8 cellular contexts compared by ENCODE assay signal in the genomic region with DNA sequence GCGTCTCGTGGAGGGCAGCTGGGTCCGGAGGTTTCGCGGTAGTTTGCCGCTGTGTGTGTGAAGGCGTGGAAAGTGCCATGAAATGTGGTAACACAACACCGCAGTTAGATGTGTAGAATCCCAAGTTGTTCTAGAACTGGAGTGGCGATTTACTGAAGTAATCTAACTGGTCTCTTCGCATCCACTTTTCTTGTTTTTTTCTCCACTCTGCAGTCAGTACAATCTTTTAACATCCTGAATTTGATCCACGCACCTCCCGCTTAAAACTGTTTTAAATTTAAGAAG. TPM values are rescaled to one million over a fixed set of nuclear protein-coding genes. Genes with fewer than 3 reads are reported as not detected.
DNase-seq lines count a peak whose midpoint lies in the region; ATAC-seq and TF ChIP-seq lines count a peak whose summit lies in the region.

No MANE protein-coding gene starts in this region.

- no peak for TF ChIP-seq POLR2A in lower leg skin (IDR thresholded peaks at IDR 0.05)

- peak overlapping the region; percentile 92 for H3K4me3 ChIP-seq in A673 (ENCODE audit: low read depth, low read length, poor library complexity, severe bottlenecking)
- peak overlapping the region; percentile 100 for H3K4me3 ChIP-seq in HEK293 (ENCODE audit: low read depth, low read length)
- H3K4me3 ChIP-seq in ascending aorta = peak overlapping the region; percentile 87 to 97
- H3K4me3 ChIP-seq in lower leg skin (ENCODE audit: low read depth, poor library complexity, severe bottlenecking) = peak overlapping the region; percentile 94
- peak overlapping the region; percentile 61 for H3K4me3 ChIP-seq in urinary bladder (ENCODE audit: low read depth, low read length)

- WGBS in lower leg skin, 2 donors = 0% methylated on average over 12 of the region's 12 CpGs
- WGBS in urinary bladder = under 1% methylated on average over 12 of the region's 12 CpGs

- POLR2A ChIA-PET in A673 (lab: Charles Lee; ENCODE audit: low non-redundant PET) (interaction anchor here (0.6 kb wide), 1 partner anchor 474 kb away, joined by 4 read pairs; no protein-coding TSS in a partner anchor), HEK293 (lab: Yijun Ruan, JAX) (no interaction called here)

- TSS peak; percentile 81 for BruUV-seq in A673 (replicated peaks; lab: Mats Ljungman, UMichigan)

- no peak for ATAC-seq in HG03095 (IDR thresholded peaks at IDR 0.05; ENCODE audit: unreplicated experiment)

- H3K9me3 ChIP-seq in A673 (ENCODE audit: low read depth, low read length, poor library complexity, severe bottlenecking) (no peaks in the 10 kb centered on the region), HEK293 (ENCODE audit: control insufficient read depth, insufficient read depth, low read depth, low read length) (no peaks in the 10 kb centered on the region), ascending aorta (peaks cover 0 to 20% of the 10 kb centered on the region in 2 donors)

- no peaks in the 10 kb centered on the region for H3K27me3 ChIP-seq in A673 (replicated peaks; ENCODE audit: insufficient read depth, low read depth, low read length, poor library complexity)
- H3K27me3 ChIP-seq in ascending aorta = no peaks in the 10 kb centered on the region

- intact Hi-C loops in A673 (cut with micrococcal nuclease; ENCODE audit: unreplicated experiment) (loop anchor here (5.0 kb wide), 2 partner anchors 66 to 146 kb away; a partner anchor contains a TSS), ascending aorta (cut with DNase I) (loop anchor here (2.0 to 10.0 kb wide), 6 partner anchors 188 to 1278 kb away; a partner anchor contains a TSS), lower leg skin (cut with DNase I; ENCODE audit: low total_unique reads) (no loop called here)

- peak; percentile 17 for DNase-seq in A673 (ENCODE audit: low spot score)
- DNase-seq in ascending aorta (ENCODE audit: low spot score in 2 of 2) = no peak
- no peak for DNase-seq in lower leg skin (ENCODE audit: low spot score in 2 of 2)
- no peak for DNase-seq in midbrain (lab: John Stamatoyannopoulos, UW)
- no peak for DNase-seq in mesenteric fat pad (ENCODE audit: low spot score)

- peak overlapping the region; percentile 97 for H3K27ac ChIP-seq in A673 (ENCODE audit: low read depth, low read length, poor library complexity, severe bottlenecking)
- no peak overlapping the region for H3K27ac ChIP-seq in HEK293 (ENCODE audit: extremely low read depth, low read depth, low read length)
- H3K27ac ChIP-seq in ascending aorta = peak overlapping the region; percentile 77 to 92
- H3K27ac ChIP-seq in urinary bladder (ENCODE audit: low read depth) = no peak overlapping the region

- CTCF ChIA-PET in A673 (lab: Charles Lee) (no interaction called here), HEK293 (lab: Yijun Ruan, JAX) (no interaction called here)

- H3K4me1 ChIP-seq in A673 (ENCODE audit: insufficient read depth, low read length, poor library complexity, severe bottlenecking) (peaks cover 12% of the 10 kb centered on the region), HEK293 (ENCODE audit: control insufficient read depth, insufficient read depth, low read length) (no peaks in the 10 kb centered on the region), ascending aorta (peaks cover 4 to 9% of the 10 kb centered on the region in 2 donors), urinary bladder (ENCODE audit: insufficient read depth) (no peaks in the 10 kb centered on the region)

- H3K36me3 ChIP-seq in A673 (ENCODE audit: insufficient read depth, low read length, poor library complexity, severe bottlenecking) (peaks cover under 1% of the 10 kb centered on the region), HEK293 (ENCODE audit: control insufficient read depth in 2 of 2, insufficient read depth in 1 of 2, low read length in 2 of 2) (peaks cover 0 to 3% of the 10 kb centered on the region in 2 experiments; a peak in 1 of 3 replicates), ascending aorta (peaks cover 3 to 9% of the 10 kb centered on the region in 2 donors), urinary bladder (ENCODE audit: insufficient read depth) (no peaks in the 10 kb centered on the region)

- TF ChIP-seq CTCF in A673 (conservative IDR thresholded peaks at IDR 0.05; ENCODE audit: low read depth, low read length) (no peak), HEK293 (tag by site-specific recombination; IDR thresholded peaks at IDR 0.05) (no peak), ascending aorta (IDR thresholded peaks at IDR 0.05) (no peak), lower leg skin (IDR thresholded peaks at IDR 0.05) (no peak)

TF ChIP-seq in HEK293, 187 proteins besides CTCF, POLR2A, EP300 and RAD21:
- no peak for TF ChIP-seq ZNF214 (tag by site-specific recombination; IDR thresholded peaks at IDR 0.05; ENCODE audit: borderline replicate concordance)
- no peak for TF ChIP-seq ZNF555 (tag by site-specific recombination; conservative IDR thresholded peaks at IDR 0.05)
- TF ChIP-seq ZNF416 (tag by site-specific recombination; IDR thresholded peaks at IDR 0.05) = no peak
- TF ChIP-seq ZNF571 (tag by site-specific recombination; IDR thresholded peaks at IDR 0.05) = no peak
- TF ChIP-seq ZNF221 (tag by site-specific recombination; IDR thresholded peaks at IDR 0.05; ENCODE audit: borderline replicate concordance) = no peak
- TF ChIP-seq ZNF266 (tag by site-specific recombination; IDR thresholded peaks at IDR 0.05; ENCODE audit: low read depth) = no peak
- TF ChIP-seq TCF7L2 (IDR thresholded peaks at IDR 0.05; ENCODE audit: borderline replicate concordance, low read depth, low read length) = no peak
- TF ChIP-seq ZNF366 (tag by site-specific recombination; conservative IDR thresholded peaks at IDR 0.05) = no peak
- TF ChIP-seq, protein P1, sequence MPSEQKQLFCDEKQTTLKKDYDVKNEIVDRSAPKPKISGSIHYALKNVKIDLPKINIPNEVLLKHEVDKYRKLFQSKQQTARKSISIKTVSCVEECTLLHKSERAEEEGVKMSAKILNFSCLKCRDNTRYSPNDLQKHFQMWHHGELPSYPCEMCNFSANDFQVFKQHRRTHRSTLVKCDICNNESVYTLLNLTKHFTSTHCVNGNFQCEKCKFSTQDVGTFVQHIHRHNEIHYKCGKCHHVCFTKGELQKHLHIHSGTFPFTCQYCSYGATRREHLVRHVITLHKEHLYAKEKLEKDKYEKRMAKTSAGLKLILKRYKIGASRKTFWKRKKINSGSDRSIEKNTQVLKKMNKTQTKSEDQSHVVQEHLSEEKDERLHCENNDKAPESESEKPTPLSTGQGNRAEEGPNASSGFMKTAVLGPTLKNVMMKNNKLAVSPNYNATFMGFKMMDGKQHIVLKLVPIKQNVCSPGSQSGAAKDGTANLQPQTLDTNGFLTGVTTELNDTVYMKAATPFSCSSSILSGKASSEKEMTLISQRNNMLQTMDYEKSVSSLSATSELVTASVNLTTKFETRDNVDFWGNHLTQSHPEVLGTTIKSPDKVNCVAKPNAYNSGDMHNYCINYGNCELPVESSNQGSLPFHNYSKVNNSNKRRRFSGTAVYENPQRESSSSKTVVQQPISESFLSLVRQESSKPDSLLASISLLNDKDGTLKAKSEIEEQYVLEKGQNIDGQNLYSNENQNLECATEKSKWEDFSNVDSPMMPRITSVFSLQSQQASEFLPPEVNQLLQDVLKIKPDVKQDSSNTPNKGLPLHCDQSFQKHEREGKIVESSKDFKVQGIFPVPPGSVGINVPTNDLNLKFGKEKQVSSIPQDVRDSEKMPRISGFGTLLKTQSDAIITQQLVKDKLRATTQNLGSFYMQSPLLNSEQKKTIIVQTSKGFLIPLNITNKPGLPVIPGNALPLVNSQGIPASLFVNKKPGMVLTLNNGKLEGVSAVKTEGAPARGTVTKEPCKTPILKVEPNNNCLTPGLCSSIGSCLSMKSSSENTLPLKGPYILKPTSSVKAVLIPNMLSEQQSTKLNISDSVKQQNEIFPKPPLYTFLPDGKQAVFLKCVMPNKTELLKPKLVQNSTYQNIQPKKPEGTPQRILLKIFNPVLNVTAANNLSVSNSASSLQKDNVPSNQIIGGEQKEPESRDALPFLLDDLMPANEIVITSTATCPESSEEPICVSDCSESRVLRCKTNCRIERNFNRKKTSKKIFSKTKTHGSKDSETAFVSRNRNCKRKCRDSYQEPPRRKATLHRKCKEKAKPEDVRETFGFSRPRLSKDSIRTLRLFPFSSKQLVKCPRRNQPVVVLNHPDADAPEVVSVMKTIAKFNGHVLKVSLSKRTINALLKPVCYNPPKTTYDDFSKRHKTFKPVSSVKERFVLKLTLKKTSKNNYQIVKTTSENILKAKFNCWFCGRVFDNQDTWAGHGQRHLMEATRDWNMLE (tag by site-specific recombination; conservative IDR thresholded peaks at IDR 0.05; ENCODE audit: low read depth) = no peak
- TF ChIP-seq SCRT2 (tag by site-specific recombination; IDR thresholded peaks at IDR 0.05) = no peak
- no peak for TF ChIP-seq ZNF510 (tag by site-specific recombination; IDR thresholded peaks at IDR 0.05; ENCODE audit: insufficient replicate concordance)
- no peak for TF ChIP-seq ZNF184 (tag by site-specific recombination; IDR thresholded peaks at IDR 0.05)
- no peak for TF ChIP-seq ZNF138 (tag by site-specific recombination; IDR thresholded peaks at IDR 0.05; ENCODE audit: borderline replicate concordance)
TF ChIP-seq in HEK293: peak in this region for 0.

RNA-seq across cellular contexts. Expression of a gene that starts 0.5 kb away (rescaled TPM):
- total RNA-seq in A673 (2021) = 21.7 and 24.3 TPM in 2 replicates
- total RNA-seq in ascending aorta = 4.4 TPM
- 10 to 100 TPM in 3 of 4 donors, 1 to 10 TPM in 1; 7.6 to 12.5 (median 11.2) TPM for total RNA-seq in lower leg skin
- total RNA-seq in urinary bladder = 18.1 TPM
- 7.7 TPM for polyA plus RNA-seq in urinary bladder
- 12.8 TPM for total RNA-seq in mesenteric fat pad

RNA-seq across cellular contexts. Expression of a gene that starts 0.7 kb away (rescaled TPM):
- total RNA-seq in A673 (2021) (16.5 and 18.2 TPM in 2 replicates), ascending aorta (3.0 TPM), lower leg skin (10 to 100 TPM in 3 of 4 donors, 1 to 10 TPM in 1; 8.5 to 27.0 (median 13.1) TPM), urinary bladder (19.1 TPM), mesenteric fat pad (29.6 TPM)
- 18.2 TPM for polyA plus RNA-seq in urinary bladder

Comparison
In these comparisons a context has a peak if more than half of its experiments do, and no peak if none do; other contexts are left out.
1. H3K27ac ChIP-seq: peak in A673 (single experiment) and ascending aorta (2 of 2); none in HEK293 (single experiment) and urinary bladder (single experiment).
2. Peak in every context shown above with its lines, with median percentiles within 50 percentile points of each other: H3K4me3 ChIP-seq.